Comparison of ENCODE assay signal across 1 cellular context in genomic region chr9:93169444-93169843, GRCh38.
TF ChIP-seq lines count a peak whose summit lies in the region.

No MANE protein-coding gene starts in this region.

TF ChIP-seq in HepG2, 621 proteins besides CTCF, POLR2A, EP300 and RAD21:
- TF ChIP-seq MAFF (IDR thresholded peaks at IDR 0.05; ENCODE audit: low read depth, low read length) (no peak), LRRFIP1 (CRISPR knock-in tag; conservative IDR thresholded peaks at IDR 0.05) (no peak), TEAD3 (CRISPR knock-in tag; optimal IDR thresholded peaks at IDR 0.05; ENCODE audit: borderline replicate concordance) (no peak), ZNF329 (CRISPR knock-in tag; IDR thresholded peaks at IDR 0.05; ENCODE audit: low read depth) (peak; percentile 99), GATAD2A (CRISPR knock-in tag; IDR thresholded peaks at IDR 0.05) (no peak)
